In genomic region chr6:111243095-111243494, GRCh38 we compare ENCODE assay signal across 25 cellular contexts.
"Had no signal": no experiment of that assay in that cellular context is flagged by ENCODE, and none has a peak within 500 bp of the region (broad histone marks: within the 10 kb centered on the region; RNA-seq: fewer than 3 reads in every experiment).

No MANE protein-coding gene starts in this region.

- H3K27ac Mint-ChIP-seq: naive thymus-derived CD8-positive, alpha-beta T cell; nephron progenitor cell; stimulated activated memory B cell treated with anti-CD40 and anti-IgM and Interleukin-4, amounts not matched to agents 10 μg/mL and 1 μg/mL and 100 μg/mL, for 72 hours had no signal

- H3K27ac ChIP-seq: gastrocnemius medialis, lower lobe of right lung, ovary, psoas muscle, sigmoid colon, skin epidermis, spleen, testis, tibial artery, upper lobe of left lung had no signal

- FAIRE-seq: keratinocyte, urothelium cell line had no signal

- H3K4me3 Mint-ChIP-seq: naive thymus-derived CD8-positive, alpha-beta T cell; nephron progenitor cell; stimulated activated memory B cell treated with anti-CD40 and anti-IgM and Interleukin-4, amounts not matched to agents 10 μg/mL and 1 μg/mL and 100 μg/mL, for 72 hours had no signal

- H3K4me1 Mint-ChIP-seq: nephron progenitor cell had no signal

- H3K4me1 ChIP-seq: gastrocnemius medialis, lower lobe of right lung, psoas muscle, sigmoid colon, spleen, testis, tibial artery, upper lobe of left lung had no signal

- H3K36me3 Mint-ChIP-seq: stimulated activated memory B cell treated with anti-CD40 and anti-IgM and Interleukin-4, amounts not matched to agents 10 μg/mL and 1 μg/mL and 100 μg/mL, for 72 hours had no signal

- ATAC-seq: gastrocnemius medialis; left ventricle myocardium superior; lower lobe of right lung; mucosa of descending colon; naive thymus-derived CD8-positive, alpha-beta T cell; psoas muscle; right cardiac atrium; stimulated activated memory B cell treated with anti-CD40 and anti-IgM and Interleukin-4, amounts not matched to agents 10 μg/mL and 1 μg/mL and 100 μg/mL, for 72 hours; stimulated activated naive CD8-positive, alpha-beta T cell treated with anti-CD3 and anti-CD28 coated beads, Interleukin-15, Interleukin-2, amounts not matched to agents 100 U/mL and 50 U/mL, for 24 hours had no signal

- H3K9me3 Mint-ChIP-seq: naive thymus-derived CD8-positive, alpha-beta T cell; nephron progenitor cell; stimulated activated memory B cell treated with anti-CD40 and anti-IgM and Interleukin-4, amounts not matched to agents 10 μg/mL and 1 μg/mL and 100 μg/mL, for 72 hours had no signal

- H3K27me3 Mint-ChIP-seq: stimulated activated memory B cell treated with anti-CD40 and anti-IgM and Interleukin-4, amounts not matched to agents 10 μg/mL and 1 μg/mL and 100 μg/mL, for 72 hours had no signal

- H3K27me3 ChIP-seq: gastrocnemius medialis, ovary, sigmoid colon, spleen, testis, tibial artery, upper lobe of left lung had no signal

- H3K9me3 ChIP-seq: gastrocnemius medialis, lower lobe of right lung, mucosa of descending colon, ovary, psoas muscle, sigmoid colon, spleen, testis, tibial artery, upper lobe of left lung had no signal

- DNase-seq: cortex of kidney; gastrocnemius medialis; head of caudate nucleus; left ventricle myocardium superior; lower lobe of right lung; mucosa of descending colon; naive thymus-derived CD8-positive, alpha-beta T cell; nephron progenitor cell; occipital lobe; ovary; posterior cingulate gyrus; psoas muscle; right cardiac atrium; sigmoid colon; spleen; stimulated activated CD4-positive, alpha-beta T cell treated with anti-CD3 and anti-CD28 coated beads, Interleukin-4, amount 100 ng/mL, for 4 hours; stimulated activated naive CD8-positive, alpha-beta T cell treated with anti-CD3 and anti-CD28 coated beads, Interleukin-15, Interleukin-2, amounts not matched to agents 100 U/mL and 50 U/mL, for 24 hours; substantia nigra; testis; tibial artery; upper lobe of left lung had no signal

- H3K36me3 ChIP-seq: gastrocnemius medialis, lower lobe of right lung, ovary, sigmoid colon, spleen, tibial artery, upper lobe of left lung had no signal

- H3K4me3 ChIP-seq: gastrocnemius medialis, lower lobe of right lung, mucosa of descending colon, ovary, psoas muscle, sigmoid colon, skin epidermis, spleen, testis, tibial artery, upper lobe of left lung had no signal
